ENCODE assay signal across 8 cellular contexts in the genomic region with DNA sequence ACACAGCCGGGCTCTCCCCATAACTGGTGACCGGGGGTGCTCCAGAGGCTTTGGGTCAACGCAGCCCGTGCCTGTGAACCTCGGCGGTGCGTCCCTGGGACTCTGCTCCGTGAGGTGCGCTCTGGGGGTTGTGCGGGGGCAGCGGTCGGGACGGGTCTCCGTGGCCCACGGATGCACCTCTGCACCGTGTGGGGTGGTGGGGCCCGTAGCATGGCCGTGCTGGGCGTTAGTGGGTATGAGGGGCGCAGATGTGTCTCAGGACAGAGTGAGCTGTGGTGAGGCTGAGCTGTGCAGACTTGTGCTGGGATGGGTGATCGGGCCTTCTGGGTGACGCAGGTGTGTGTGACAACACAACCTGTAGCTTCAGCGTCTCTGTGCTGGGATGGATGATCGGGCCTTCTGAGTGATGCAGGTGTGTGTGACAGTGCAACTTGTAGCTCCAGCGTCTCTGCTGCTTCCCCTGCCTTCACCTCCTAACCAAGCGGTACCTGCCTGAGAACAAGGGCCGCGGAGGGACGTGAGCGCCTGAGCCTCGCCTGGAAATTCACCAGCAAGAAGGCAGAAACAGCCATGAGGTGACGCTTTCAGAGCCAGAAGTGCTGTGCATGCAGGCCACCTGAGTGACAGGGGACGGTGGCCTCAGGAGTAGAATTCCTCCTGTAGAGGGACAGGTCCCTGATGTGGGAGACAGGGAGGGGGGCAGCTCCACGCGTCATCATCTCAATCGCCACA. TPM values are rescaled to one million over a fixed set of nuclear protein-coding genes. Genes with fewer than 3 reads are reported as not detected.
A peak's percentile ranks its signal among the peaks of the same experiment; 100 is the strongest.
DNase-seq lines count a peak whose midpoint lies in the region; ATAC-seq, FAIRE-seq and TF ChIP-seq lines count a peak whose summit lies in the region.

No MANE protein-coding gene starts in this region.

- no peak for ATAC-seq in stimulated activated naive CD8-positive, alpha-beta T cell treated with anti-CD3 and anti-CD28 coated beads, Interleukin-15, Interleukin-2, amounts not matched to agents 100 U/mL and 50 U/mL, for 24 hours
- peak; percentile 14 to 29 (median 18) for ATAC-seq in pancreas

- H3K27me3 ChIP-seq in SU-DHL-6 (ENCODE audit: low read length) (no peaks in the 10 kb centered on the region), pancreas (no peaks in the 10 kb centered on the region)

- FAIRE-seq in pancreas (lab: Jason Lieb, UNC) (no peak), D721Med (lab: Jason Lieb, UNC) (no peak)

- peaks cover 49% of the 10 kb centered on the region for H3K4me1 Mint-ChIP-seq in stimulated activated naive CD8-positive, alpha-beta T cell treated with anti-CD3 and anti-CD28 coated beads, Interleukin-15, Interleukin-2, amounts not matched to agents 100 ng/mL and 50 ng/mL, for 24 hours (ENCODE audit: low read depth)

- H3K27ac Mint-ChIP-seq in stimulated activated naive CD8-positive, alpha-beta T cell treated with anti-CD3 and anti-CD28 coated beads, Interleukin-15, Interleukin-2, amounts not matched to agents 100 ng/mL and 50 ng/mL, for 24 hours = peak overlapping the region; percentile 96

- H3K9me2 ChIP-seq in SU-DHL-6 (replicated peaks; ENCODE audit: insufficient read depth, low read length) = no peaks in the 10 kb centered on the region

- peak overlapping the region; percentile 93 for H3K4me3 Mint-ChIP-seq in stimulated activated naive CD8-positive, alpha-beta T cell treated with anti-CD3 and anti-CD28 coated beads, Interleukin-15, Interleukin-2, amounts not matched to agents 100 ng/mL and 50 ng/mL, for 24 hours

- 50 to 54% methylated on average over 36 of the region's 36 CpGs for WGBS in pancreas, 2 donors

- H3K9me3 ChIP-seq in SU-DHL-6 (ENCODE audit: insufficient read depth, low read length) = no peaks in the 10 kb centered on the region
- no peaks in the 10 kb centered on the region for H3K9me3 ChIP-seq in pancreas

- no peak overlapping the region for H2AFZ ChIP-seq in SU-DHL-6 (ENCODE audit: low read depth, low read length, severe bottlenecking)

- H3K9me3 Mint-ChIP-seq in stimulated activated naive CD8-positive, alpha-beta T cell treated with anti-CD3 and anti-CD28 coated beads, Interleukin-15, Interleukin-2, amounts not matched to agents 100 ng/mL and 50 ng/mL, for 24 hours = no peaks in the 10 kb centered on the region

- H3K9ac ChIP-seq in SU-DHL-6 (ENCODE audit: low read length) = peak overlapping the region; percentile 73

- H4K20me1 ChIP-seq in SU-DHL-6 (ENCODE audit: low read depth, low read length) = no peaks in the 10 kb centered on the region

- no peak for DNase-seq in stimulated activated naive CD8-positive, alpha-beta T cell treated with anti-CD3 and anti-CD28 coated beads, Interleukin-15, Interleukin-2, amounts not matched to agents 100 U/mL and 50 U/mL, for 24 hours
- DNase-seq in fibroblast of pulmonary artery (ENCODE audit: low read depth) = no peak
- peak in 1 of 6 donors; percentile 22 for DNase-seq in pancreas
- DNase-seq in D721Med (ENCODE audit: insufficient read length, low spot score) = no peak
- DNase-seq in HCEC 1CT = no peak
- no peak for DNase-seq in islet precursor cell

- H3K4me3 ChIP-seq in SU-DHL-6 (ENCODE audit: insufficient read depth, low read length, poor library complexity, severe bottlenecking) = peak overlapping the region; percentile 55
- peak overlapping the region; percentile 64 for H3K4me3 ChIP-seq in fibroblast of pulmonary artery (replicated peaks; ENCODE audit: low read depth, low read length)
- H3K4me3 ChIP-seq in pancreas = peak overlapping the region; percentile 40 to 59 (median 50)

- intact Hi-C loops in pancreas (cut with DNase I) = no loop called here

- TF ChIP-seq CTCF in SU-DHL-6 (IDR thresholded peaks at IDR 0.05; ENCODE audit: insufficient read depth, low read length, poor library complexity, severe bottlenecking) = no peak
- no peak for TF ChIP-seq CTCF in fibroblast of pulmonary artery (IDR thresholded peaks at IDR 0.05; ENCODE audit: low read length, missing control alignments)
- no peak for TF ChIP-seq CTCF in pancreas (IDR thresholded peaks at IDR 0.05)
- TF ChIP-seq CTCF in D721Med (IDR thresholded peaks at IDR 0.05; ENCODE audit: insufficient read depth, missing control alignments) = no peak

- no peaks in the 10 kb centered on the region for H3F3A ChIP-seq in SU-DHL-6 (ENCODE audit: insufficient read depth)

- H3K36me3 ChIP-seq in SU-DHL-6 (ENCODE audit: low read length) (no peaks in the 10 kb centered on the region), pancreas (no peaks in the 10 kb centered on the region)

- H3K4me1 ChIP-seq in pancreas = peaks cover 0 to 3% (median 0%) of the 10 kb centered on the region in 3 donors

- H3K36me3 Mint-ChIP-seq in stimulated activated naive CD8-positive, alpha-beta T cell treated with anti-CD3 and anti-CD28 coated beads, Interleukin-15, Interleukin-2, amounts not matched to agents 100 ng/mL and 50 ng/mL, for 24 hours (ENCODE audit: low read depth) = peaks cover 75% of the 10 kb centered on the region

- H3K27ac ChIP-seq in SU-DHL-6 (ENCODE audit: low read depth, low read length) = peak overlapping the region; percentile 16; the same call in 1 of the 2 replicates
- peak overlapping the region; percentile 40 to 77 (median 76) for H3K27ac ChIP-seq in pancreas

- peak overlapping the region; percentile 44 for H3K4me2 ChIP-seq in SU-DHL-6 (ENCODE audit: low read depth, low read length, poor library complexity, severe bottlenecking)

- no peaks in the 10 kb centered on the region; the same call in 1 of the 2 replicates for H3K79me2 ChIP-seq in SU-DHL-6 (ENCODE audit: insufficient read depth, low read length)

- no peaks in the 10 kb centered on the region for H3K27me3 Mint-ChIP-seq in stimulated activated naive CD8-positive, alpha-beta T cell treated with anti-CD3 and anti-CD28 coated beads, Interleukin-15, Interleukin-2, amounts not matched to agents 100 ng/mL and 50 ng/mL, for 24 hours

RNA-seq across cellular contexts. Expression of gene ZNF331, which starts 0.6 kb away (rescaled TPM):
- total RNA-seq in pancreas = 10 to 100 TPM in 5 of 6 donors, 1 to 10 TPM in 1; 9.4 to 13.2 (median 11.3) TPM
- polyA plus RNA-seq in pancreas = 10 to 100 TPM; 14.3 to 14.5 TPM
